In genomic region chr10:123857616-123858015, GRCh38 we compare ENCODE assay signal across 18 cellular contexts. TPM values are rescaled to one million over a fixed set of nuclear protein-coding genes. Genes with fewer than 3 reads are reported as not detected.
"Had no signal": no experiment of that assay in that cellular context is flagged by ENCODE, and none has a peak within 500 bp of the region (broad histone marks: within the 10 kb centered on the region; RNA-seq: fewer than 3 reads in every experiment).

No MANE protein-coding gene starts in this region.

- ATAC-seq: gastrocnemius medialis; right cardiac atrium; stimulated activated memory B cell treated with anti-CD40 and anti-IgM and Interleukin-4, amounts not matched to agents 10 μg/mL and 1 μg/mL and 100 μg/mL, for 72 hours had no signal

- H3K4me2 ChIP-seq: neural progenitor cell had no signal

- H3K9me3 ChIP-seq: gastrocnemius medialis, spleen, upper lobe of left lung had no signal

- H3K27me3 Mint-ChIP-seq: activated naive CD8-positive, alpha-beta T cell had no signal

- H3K36me3 Mint-ChIP-seq: activated naive CD8-positive, alpha-beta T cell; neural progenitor cell; stimulated activated memory B cell treated with anti-CD40 and anti-IgM and Interleukin-4, amounts not matched to agents 10 μg/mL and 1 μg/mL and 100 μg/mL, for 72 hours had no signal

- H2AFZ ChIP-seq: neural progenitor cell had no signal

- DNase-seq: activated CD4-positive, alpha-beta T cell treated with anti-CD3 and anti-CD28 coated beads, Interleukin-2, amount 50 U/mL, for 4 hours; activated CD4-positive, CD25-positive, alpha-beta regulatory T cell treated with anti-CD3 and anti-CD28 coated beads, Interleukin-2, amount 50 U/mL, for 72 hours; activated effector memory CD4-positive, alpha-beta T cell treated with Interleukin-2 at 50 U/mL for 16 hours; activated T-cell treated with anti-CD3 and anti-CD28 coated beads, Interleukin-2, amount 50 U/mL, for 1 hour; gastrocnemius medialis; mesendoderm; right cardiac atrium; spleen; stimulated activated CD4-positive, alpha-beta T cell treated with anti-CD3 and anti-CD28 coated beads, Interleukin-1b, Interleukin-23, amount 100 ng/mL, for 48 hours; substantia nigra; T-helper 9 cell; upper lobe of left lung had no signal

- H3K9me3 Mint-ChIP-seq: neural progenitor cell; stimulated activated memory B cell treated with anti-CD40 and anti-IgM and Interleukin-4, amounts not matched to agents 10 μg/mL and 1 μg/mL and 100 μg/mL, for 72 hours had no signal

- H3K27me3 ChIP-seq: gastrocnemius medialis, neural progenitor cell, upper lobe of left lung had no signal

- H3K4me3 ChIP-seq: dorsolateral prefrontal cortex, gastrocnemius medialis, neural progenitor cell, spleen, upper lobe of left lung had no signal

- H3K36me3 ChIP-seq: gastrocnemius medialis, neural progenitor cell, upper lobe of left lung had no signal

- H3K4me1 ChIP-seq: gastrocnemius medialis, neural progenitor cell, spleen, upper lobe of left lung had no signal

- H3K4me3 Mint-ChIP-seq: activated naive CD8-positive, alpha-beta T cell; neural progenitor cell; stimulated activated memory B cell treated with anti-CD40 and anti-IgM and Interleukin-4, amounts not matched to agents 10 μg/mL and 1 μg/mL and 100 μg/mL, for 72 hours had no signal

- H3K27ac Mint-ChIP-seq: activated naive CD8-positive, alpha-beta T cell; neural progenitor cell; stimulated activated memory B cell treated with anti-CD40 and anti-IgM and Interleukin-4, amounts not matched to agents 10 μg/mL and 1 μg/mL and 100 μg/mL, for 72 hours had no signal

- H3K9ac ChIP-seq: neural progenitor cell had no signal

- H3K4me1 Mint-ChIP-seq: stimulated activated memory B cell treated with anti-CD40 and anti-IgM and Interleukin-4, amounts not matched to agents 10 μg/mL and 1 μg/mL and 100 μg/mL, for 72 hours had no signal

- H3K27ac ChIP-seq: gastrocnemius medialis, neural progenitor cell, spleen, upper lobe of left lung had no signal

RNA-seq across cellular contexts. Expression of gene CPXM2, which starts 34.0 kb away (rescaled TPM):
- total RNA-seq: chondrocyte, myocyte had no signal
